29 cellular contexts compared by ENCODE assay signal in the genomic region with DNA sequence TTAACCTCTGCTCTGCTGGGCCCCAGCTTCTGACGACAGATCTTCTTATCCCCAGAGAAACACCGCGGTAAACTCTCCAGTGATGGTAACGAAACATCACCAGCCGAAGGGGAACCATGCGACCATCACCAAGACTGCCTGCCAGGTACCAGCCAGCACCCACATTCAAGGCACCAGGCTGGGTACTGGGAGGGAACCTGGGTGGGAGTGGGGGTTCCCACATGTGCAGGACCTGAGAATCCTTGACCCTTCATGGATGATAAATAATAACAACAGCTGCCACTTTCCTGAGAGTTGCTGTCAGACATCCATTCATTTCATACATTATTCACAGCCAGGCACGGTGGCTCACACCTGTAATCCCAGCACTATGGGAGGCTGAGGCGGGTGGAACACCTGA. TPM values are rescaled to one million over a fixed set of nuclear protein-coding genes. Genes with fewer than 3 reads are reported as not detected.
"Had no signal": no experiment of that assay in that cellular context is flagged by ENCODE, and none has a peak within 500 bp of the region (broad histone marks: within the 10 kb centered on the region; RNA-seq: fewer than 3 reads in every experiment).

No MANE protein-coding gene starts in this region.

- H3K27me3 ChIP-seq: colonic mucosa had no signal

- H3K9me3 ChIP-seq: colonic mucosa, esophagus squamous epithelium, gastrocnemius medialis, heart right ventricle, lower lobe of right lung, mucosa of descending colon had no signal

- H3K4me3 ChIP-seq: colonic mucosa, esophagus squamous epithelium, gastrocnemius medialis, heart right ventricle, lower lobe of right lung, mucosa of descending colon had no signal

- H3K36me3 ChIP-seq: colonic mucosa, esophagus squamous epithelium, gastrocnemius medialis, heart right ventricle, lower lobe of right lung had no signal

- DNase-seq: colonic mucosa; cortex of kidney; effector CD8-positive, alpha-beta T cell; effector memory CD8-positive, alpha-beta T cell; endodermal cell; erythroblast; esophagus squamous epithelium; foreskin fibroblast; foreskin melanocyte; gastrocnemius medialis; glutamatergic neuron; head of caudate nucleus; heart right ventricle; hippocampal formation; kidney; kidney glomerular epithelial cell; left colon; left ventricle myocardium superior; lower lobe of right lung; mesenchymal stem cell; mucosa of descending colon; naive B cell had no signal

- H3K27ac ChIP-seq: colonic mucosa, epithelial cell of prostate, esophagus squamous epithelium, gastrocnemius medialis, heart right ventricle, lower lobe of right lung had no signal

- ATAC-seq: effector memory CD8-positive, alpha-beta T cell; esophagus mucosa; gastrocnemius medialis; heart right ventricle; left colon; left lobe of liver; left ventricle myocardium superior; lower lobe of right lung; mucosa of descending colon had no signal

- H3K4me3 Mint-ChIP-seq: dendritic cell treated with granulocyte-macrophage colony-stimulating factor and Interleukin-4, amounts not matched to agents 40 ng/mL and 50 ng/mL, for 4 days; effector memory CD8-positive, alpha-beta T cell; endodermal cell; mesothelial cell of epicardium; naive B cell had no signal

- H3K27ac Mint-ChIP-seq: dendritic cell treated with granulocyte-macrophage colony-stimulating factor and Interleukin-4, amounts not matched to agents 40 ng/mL and 50 ng/mL, for 4 days; effector memory CD8-positive, alpha-beta T cell; endodermal cell; mesothelial cell of epicardium; naive B cell had no signal

- H3K9me3 Mint-ChIP-seq: dendritic cell treated with granulocyte-macrophage colony-stimulating factor and Interleukin-4, amounts not matched to agents 40 ng/mL and 50 ng/mL, for 4 days; effector memory CD8-positive, alpha-beta T cell; endodermal cell; mesothelial cell of epicardium; naive B cell had no signal

- H3K36me3 Mint-ChIP-seq: mesothelial cell of epicardium, naive B cell had no signal

- H3K4me1 ChIP-seq: colonic mucosa, gastrocnemius medialis, lower lobe of right lung had no signal

RNA-seq across cellular contexts. Expression of a gene that starts 20.8 kb away (rescaled TPM):
- total RNA-seq: esophagus squamous epithelium, gastrocnemius medialis, left lobe of liver, mesenteric fat pad had no signal

RNA-seq across cellular contexts. Expression of a gene that starts 49.7 kb away (rescaled TPM):
- total RNA-seq: colonic mucosa, glomerular endothelial cell, left colon, left lobe of liver had no signal
